Comparison of ENCODE assay signal across 1 cellular context in genomic region chr14:20487402-20487742, GRCh38.
TF ChIP-seq lines count a peak whose summit lies in the region.

No MANE protein-coding gene starts in this region.

TF ChIP-seq in K562, 482 proteins besides CTCF, POLR2A, EP300 and RAD21:
- TF ChIP-seq RFX5 (IDR thresholded peaks at IDR 0.05; ENCODE audit: low read depth, low read length) (no peak), ZFP91 (CRISPR knock-in tag; IDR thresholded peaks at IDR 0.05) (no peak), RCOR1 (IDR thresholded peaks at IDR 0.05; ENCODE audit: borderline replicate concordance in 1 of 2, low read depth in 2 of 2, low read length in 2 of 2) (no peak), HMG20A (CRISPR knock-in tag; conservative IDR thresholded peaks at IDR 0.05) (no peak), BCLAF1 (IDR thresholded peaks at IDR 0.05; ENCODE audit: borderline replicate concordance in 1 of 2, control insufficient read depth in 1 of 2, low read depth in 2 of 2, low read length in 1 of 2) (no peak), SAFB2 (IDR thresholded peaks at IDR 0.05; ENCODE audit: borderline replicate concordance, low read depth, low read length, severe bottlenecking) (no peak), PRDM10 (IDR thresholded peaks at IDR 0.05; ENCODE audit: partially characterized antibody) (no peak)
